14 cellular contexts compared by ENCODE assay signal in the genomic region with DNA sequence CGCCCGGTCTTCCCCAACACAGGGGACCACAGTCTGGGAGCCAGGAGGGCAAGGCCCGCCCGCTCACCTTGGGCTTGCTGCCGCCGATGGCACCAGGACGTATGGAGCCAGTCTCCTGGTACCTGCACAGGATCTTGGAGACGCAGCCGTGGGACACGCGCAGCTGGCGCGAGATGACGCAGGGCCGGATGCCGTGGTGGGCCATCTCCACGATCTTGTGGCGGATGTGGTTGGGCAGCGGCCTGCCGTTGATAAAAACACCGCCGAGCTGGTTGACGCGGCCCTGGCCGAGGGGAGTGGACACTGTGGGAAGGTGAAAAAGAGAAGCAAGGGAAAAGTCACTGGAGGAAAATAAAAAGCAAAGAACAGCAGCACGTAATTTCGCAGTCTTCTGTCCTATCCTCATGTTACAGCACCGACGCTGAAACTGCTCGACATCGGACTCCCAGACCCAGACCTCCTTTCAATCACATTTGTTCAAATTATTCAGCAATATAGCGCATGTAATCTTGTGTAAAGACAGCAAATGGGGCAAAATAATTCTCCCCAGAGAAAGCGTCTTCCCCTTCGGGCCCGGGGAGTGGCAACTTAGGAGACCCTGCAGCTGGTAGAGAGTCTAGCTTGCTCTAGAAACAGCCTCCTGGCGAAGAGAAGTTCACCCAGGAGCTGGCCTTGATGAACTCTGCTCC. TPM values are rescaled to one million over a fixed set of nuclear protein-coding genes. Genes with fewer than 3 reads are reported as not detected.
DNase-seq lines count a peak whose midpoint lies in the region; ATAC-seq, FAIRE-seq and TF ChIP-seq lines count a peak whose summit lies in the region.
"Had no signal": no experiment of that assay in that cellular context is flagged by ENCODE, and none has a peak within 500 bp of the region (broad histone marks: within the 10 kb centered on the region; RNA-seq: fewer than 3 reads in every experiment).

No MANE protein-coding gene starts in this region.

- no TSS peak for BruUV-seq in IMR-90 (replicated peaks; lab: Mats Ljungman, UMichigan)
- BruUV-seq in GM12878 (replicated peaks; lab: Mats Ljungman, UMichigan): no TSS peak

- H2AK5ac ChIP-seq in IMR-90 (ENCODE audit: low read depth, low read length): no peak overlapping the region

- no peak for TF ChIP-seq EP300 in GM12878 (IDR thresholded peaks at IDR 0.05; ENCODE audit: borderline replicate concordance in 1 of 2, control insufficient read depth in 1 of 2, low read depth in 2 of 2, low read length in 2 of 2)

- peaks cover 46% of the 10 kb centered on the region for H3K27me3 ChIP-seq in CD4-positive, CD25-positive, alpha-beta regulatory T cell (ENCODE audit: control insufficient read depth, insufficient read depth, low read length)
- H3K27me3 ChIP-seq in IMR-90 (ENCODE audit: control insufficient read depth, insufficient read depth, low read length) (peaks cover 98% of the 10 kb centered on the region), GM12878 (replicated peaks in 1 of 2; ENCODE audit: control insufficient read depth in 2 of 2, insufficient read depth in 2 of 2, low read length in 1 of 2) (peaks cover 42 to 61% of the 10 kb centered on the region in 2 experiments)

- RAD21 ChIA-PET in GM12878 (lab: Charles Lee; ENCODE audit: unreplicated experiment): no interaction called here

- H2AK9ac ChIP-seq in IMR-90 (replicated peaks; ENCODE audit: low read depth, low read length, poor library complexity): no peak overlapping the region

- peak in 1 of 3 donors; percentile 39 for DNase-seq in CD4-positive, CD25-positive, alpha-beta regulatory T cell
- DNase-seq in IMR-90: no peak
- no peak for DNase-seq in GM12878 (ENCODE audit: low read depth, low spot score)
- DNase-seq in nephron progenitor cell: peak; percentile 59
- no peak for DNase-seq in iPS-NIHi7 (ENCODE audit: extremely low spot score)
- no peak for DNase-seq in progenitor cell of endocrine pancreas (ENCODE audit: low spot score, unreplicated experiment)
- DNase-seq: body of pancreas, Karpas-422, NCI-H2171 treated with DMSO at 0.1 percent for 48 hours had no signal

- H4K20me1 ChIP-seq in IMR-90 (ENCODE audit: insufficient read depth, low read length) (no peaks in the 10 kb centered on the region), GM12878 (ENCODE audit: control insufficient read depth, insufficient read depth) (no peaks in the 10 kb centered on the region)

- TF ChIP-seq RAD21 in IMR-90 (IDR thresholded peaks at IDR 0.05; ENCODE audit: low read length) (no peak), GM12878 (IDR thresholded peaks at IDR 0.05; ENCODE audit: insufficient read depth, low read depth, low read length) (no peak)

- H3K4me2 ChIP-seq in IMR-90 (ENCODE audit: low read depth, low read length) (no peak overlapping the region; the same call in 1 of the 2 replicates), GM12878 (ENCODE audit: control insufficient read depth, insufficient read depth) (no peak overlapping the region)
- H3K4me2 ChIP-seq: BLaER1 had no signal

- no peak overlapping the region for H2BK20ac ChIP-seq in IMR-90 (ENCODE audit: low read depth, low read length)

- H3K9me3 ChIP-seq in CD4-positive, CD25-positive, alpha-beta regulatory T cell (ENCODE audit: control insufficient read depth in 2 of 2, low read length in 2 of 2): peaks cover 0 to 10% of the 10 kb centered on the region in 2 experiments
- H3K9me3 ChIP-seq in IMR-90 (ENCODE audit: control insufficient read depth, insufficient read depth, low read length): peaks cover 21% of the 10 kb centered on the region
- H3K9me3 ChIP-seq in GM12878 (replicated peaks; ENCODE audit: control insufficient read depth, insufficient read depth, low read length): no peaks in the 10 kb centered on the region; the same call in 2 of the 3 replicates
- H3K9me3 ChIP-seq: body of pancreas had no signal

- H3K79me2 ChIP-seq in GM12878 (ENCODE audit: control insufficient read depth, insufficient read depth, low read length): no peaks in the 10 kb centered on the region

- H3K4me3 ChIP-seq in CD4-positive, CD25-positive, alpha-beta regulatory T cell (ENCODE audit: low read depth, low read length): no peak overlapping the region
- no peak overlapping the region for H3K4me3 ChIP-seq in IMR-90 (ENCODE audit: insufficient read depth, low read depth, low read length)
- H3K4me3 ChIP-seq in GM12878: no peak overlapping the region
- H3K4me3 ChIP-seq: BLaER1, body of pancreas had no signal

- H2BK5ac ChIP-seq in IMR-90 (ENCODE audit: low read depth, low read length, poor library complexity, severe bottlenecking): no peak overlapping the region

- in situ Hi-C loops in IMR-90 (cut with MboI; ENCODE audit: low sequenced_read_pairs): no loop called here
- in situ Hi-C loops in GM12878 (cut with MboI): no loop called here

- H3K9me3 Mint-ChIP-seq in CD4-positive, CD25-positive, alpha-beta regulatory T cell: peaks cover 0 to 30% (median 5%) of the 10 kb centered on the region in 7 donors
- H3K9me3 Mint-ChIP-seq in nephron progenitor cell: no peaks in the 10 kb centered on the region
- H3K9me3 Mint-ChIP-seq in progenitor cell of endocrine pancreas (ENCODE audit: low read depth): no peaks in the 10 kb centered on the region

- H3K9me1 ChIP-seq in IMR-90 (ENCODE audit: insufficient read depth, low read length): no peaks in the 10 kb centered on the region

- peaks cover 100% of the 10 kb centered on the region for H3K27me3 Mint-ChIP-seq in CD4-positive, CD25-positive, alpha-beta regulatory T cell
- peaks cover 97% of the 10 kb centered on the region for H3K27me3 Mint-ChIP-seq in nephron progenitor cell (ENCODE audit: low read depth, poor library complexity)
- peaks cover 100% of the 10 kb centered on the region for H3K27me3 Mint-ChIP-seq in progenitor cell of endocrine pancreas

- peaks cover 8 to 58% (median 24%) of the 10 kb centered on the region in 4 donors for H3K4me1 Mint-ChIP-seq in CD4-positive, CD25-positive, alpha-beta regulatory T cell
- H3K4me1 Mint-ChIP-seq in nephron progenitor cell (peaks cover 93% of the 10 kb centered on the region), progenitor cell of endocrine pancreas (ENCODE audit: low read depth) (peaks cover 2% of the 10 kb centered on the region)

- ATAC-seq in CD4-positive, CD25-positive, alpha-beta regulatory T cell (ENCODE audit: low read depth in 2 of 2): no peak
- ATAC-seq in IMR-90 (ENCODE audit: low read depth): no peak
- no peak for ATAC-seq in GM12878
- ATAC-seq in HG02588 (IDR thresholded peaks at IDR 0.05; ENCODE audit: unreplicated experiment): no peak
- ATAC-seq in GM21723 (IDR thresholded peaks at IDR 0.05; ENCODE audit: unreplicated experiment): no peak
- ATAC-seq: body of pancreas, HCT116 had no signal

- no peak overlapping the region for H2BK15ac ChIP-seq in IMR-90 (ENCODE audit: low read depth, low read length)

- H3K18ac ChIP-seq in IMR-90 (ENCODE audit: low read depth, low read length): no peak overlapping the region

- TF ChIP-seq CTCF in IMR-90 (conservative IDR thresholded peaks at IDR 0.05; ENCODE audit: low read depth, low read length): no peak
- TF ChIP-seq CTCF in GM12878 (IDR thresholded peaks at IDR 0.05 in 2 of 3, conservative IDR thresholded peaks at IDR 0.05 in 1 of 3; ENCODE audit: control insufficient read depth in 2 of 3, extremely low read depth in 1 of 3, insufficient read depth in 1 of 3, low read depth in 3 of 3, low read length in 3 of 3): no peak
- no peak for TF ChIP-seq CTCF in nephron progenitor cell (IDR thresholded peaks at IDR 0.05)
- no peak for TF ChIP-seq CTCF in progenitor cell of endocrine pancreas (IDR thresholded peaks at IDR 0.05; ENCODE audit: unreplicated experiment)

- CTCF ChIA-PET in IMR-90 (lab: Yijun Ruan, JAX) (no interaction called here), GM12878 (lab: Yijun Ruan, JAX) (no interaction called here)

- no peak overlapping the region for H4K5ac ChIP-seq in IMR-90 (ENCODE audit: low read depth, low read length)

- POLR2A ChIA-PET in IMR-90 (lab: Charles Lee; ENCODE audit: unreplicated experiment): no interaction called here
- POLR2A ChIA-PET in GM12878 (lab: Charles Lee): no interaction called here

- H4K91ac ChIP-seq in IMR-90 (ENCODE audit: insufficient read depth, low read depth, low read length): no peak overlapping the region

- H3K4ac ChIP-seq in IMR-90 (ENCODE audit: low read depth, low read length): no peak overlapping the region

- no peaks in the 10 kb centered on the region for H3K36me3 Mint-ChIP-seq in CD4-positive, CD25-positive, alpha-beta regulatory T cell
- no peaks in the 10 kb centered on the region for H3K36me3 Mint-ChIP-seq in nephron progenitor cell (ENCODE audit: low read depth)
- H3K36me3 Mint-ChIP-seq in progenitor cell of endocrine pancreas (ENCODE audit: insufficient read depth): peaks cover 2% of the 10 kb centered on the region

- no peak overlapping the region for H3K14ac ChIP-seq in IMR-90 (replicated peaks; ENCODE audit: low read depth, low read length)

- no peaks in the 10 kb centered on the region for H3K79me1 ChIP-seq in IMR-90 (ENCODE audit: low read depth in 1 of 2, low read length in 2 of 2)

- H2AFZ ChIP-seq in IMR-90 (replicated peaks; ENCODE audit: low read length, poor library complexity): peak overlapping the region; percentile 59
- no peak overlapping the region for H2AFZ ChIP-seq in GM12878 (ENCODE audit: control insufficient read depth, low read depth, low read length)

- no peak for FAIRE-seq in GM12878 (lab: Jason Lieb, UNC)

- intact Hi-C loops in IMR-90 (cut with micrococcal nuclease): no loop called here
- intact Hi-C loops in GM12878 (cut with micrococcal nuclease; ENCODE audit: unreplicated experiment): no loop called here

- no peak overlapping the region for H4K8ac ChIP-seq in IMR-90 (ENCODE audit: low read depth in 2 of 2, low read length in 2 of 2)

- H3K4me1 ChIP-seq in CD4-positive, CD25-positive, alpha-beta regulatory T cell (ENCODE audit: control insufficient read depth, insufficient read depth, low read length, poor library complexity, severe bottlenecking): peaks cover 25% of the 10 kb centered on the region
- H3K4me1 ChIP-seq in IMR-90 (ENCODE audit: control insufficient read depth, insufficient read depth, low read length) (no peaks in the 10 kb centered on the region; the same call in 1 of the 2 replicates), GM12878 (ENCODE audit: control insufficient read depth, insufficient read depth, low read length) (no peaks in the 10 kb centered on the region)
- H3K4me1 ChIP-seq: BLaER1 had no signal

- 9% methylated on average over 6 of the region's 36 CpGs; no CpG with 5 or more reads in 1 of the 2 experiments for WGBS in IMR-90 (ENCODE audit: extremely low coverage in 2 of 2, insufficient read length in 1 of 2), 2 experiments
- 49% methylated on average over 36 of the region's 36 CpGs for WGBS in GM12878 (ENCODE audit: insufficient coverage, insufficient replicate concordance, low lambda C conversion rate, missing lambda C conversion rate)

- H3K9ac ChIP-seq in IMR-90 (ENCODE audit: low read depth, low read length) (no peak overlapping the region), GM12878 (ENCODE audit: control insufficient read depth, insufficient read depth, low read length) (no peak overlapping the region)
- H3K9ac ChIP-seq: BLaER1 had no signal

- H3K27ac ChIP-seq in CD4-positive, CD25-positive, alpha-beta regulatory T cell (ENCODE audit: insufficient read depth, low read length, poor library complexity, severe bottlenecking): no peak overlapping the region
- H3K27ac ChIP-seq in IMR-90 (ENCODE audit: insufficient read depth, low read length): no peak overlapping the region
- H3K27ac ChIP-seq in GM12878 (ENCODE audit: control insufficient read depth, insufficient read depth): no peak overlapping the region
- H3K27ac ChIP-seq: BLaER1, body of pancreas had no signal

- H3K56ac ChIP-seq in IMR-90 (ENCODE audit: extremely low read depth, insufficient read depth, low read length): no peak overlapping the region

- H3K4me3 Mint-ChIP-seq in CD4-positive, CD25-positive, alpha-beta regulatory T cell: peak overlapping the region; percentile 75 to 83 (median 83)
- H3K4me3 Mint-ChIP-seq in nephron progenitor cell (peak overlapping the region; percentile 80), progenitor cell of endocrine pancreas (ENCODE audit: low read depth) (no peak overlapping the region)

- TF ChIP-seq POLR2A in IMR-90 (IDR thresholded peaks at IDR 0.05; ENCODE audit: low read depth, low read length) (no peak), GM12878 (IDR thresholded peaks at IDR 0.05; ENCODE audit: low read depth, low read length) (no peak)

- SMC1A ChIA-PET in GM12878 (lab: Charles Lee; ENCODE audit: uncharacterized antibody, unreplicated experiment): no interaction called here

- peak overlapping the region in 1 of 3 donors; percentile 64 for H3K27ac Mint-ChIP-seq in CD4-positive, CD25-positive, alpha-beta regulatory T cell
- H3K27ac Mint-ChIP-seq in nephron progenitor cell (no peak overlapping the region), progenitor cell of endocrine pancreas (no peak overlapping the region)

- H2BK120ac ChIP-seq in IMR-90 (ENCODE audit: low read depth, low read length): no peak overlapping the region

- H3K23ac ChIP-seq in IMR-90 (ENCODE audit: low read depth, low read length): no peak overlapping the region

- dilution Hi-C loops in IMR-90 (cut with HindIII; ENCODE audit: low sequenced_read_pairs, unreplicated experiment): no loop called here

- H3K36me3 ChIP-seq in CD4-positive, CD25-positive, alpha-beta regulatory T cell (ENCODE audit: control insufficient read depth, insufficient read depth, low read length): no peaks in the 10 kb centered on the region
- H3K36me3 ChIP-seq in IMR-90 (ENCODE audit: control insufficient read depth, insufficient read depth, low read length) (no peaks in the 10 kb centered on the region), GM12878 (ENCODE audit: control insufficient read depth in 2 of 2, insufficient read depth in 2 of 2, low read length in 1 of 2) (no peaks in the 10 kb centered on the region)
- H3K36me3 ChIP-seq: BLaER1 had no signal

RNA-seq across cellular contexts. Expression of gene PAX3, which starts 1.7 kb away (rescaled TPM):
- not detected for total RNA-seq in CD4-positive, CD25-positive, alpha-beta regulatory T cell
- not detected for polyA plus RNA-seq in CD4-positive, CD25-positive, alpha-beta regulatory T cell
- total RNA-seq in IMR-90 (2012; rRNA removed): not detected in 2 replicates
- polyA plus RNA-seq in IMR-90 (2012; rRNA removed): not detected in 2 replicates
- polyA plus RNA-seq in IMR-90 (2012; cell fraction: cytosol; rRNA removed): not detected in 2 replicates
- not detected in 2 replicates for polyA plus RNA-seq in IMR-90 (2012; cell fraction: nucleus; rRNA removed; ENCODE audit: low replicate concordance)
- not detected in 2 replicates for total RNA-seq in GM12878 (2013; cell fraction: nucleolus; rRNA removed)
- not detected in 2 replicates for total RNA-seq in GM12878 (2014; rRNA removed)
- not detected in 2 replicates for total RNA-seq in GM12878 (2014; rRNA removed; fragmentation: Illumina TruSeq; extraction: Trizol)
- not detected in 2 replicates for total RNA-seq in GM12878 (2021)
- polyA plus RNA-seq in GM12878 (2011; ENCODE audit: low read depth): not detected
- polyA plus RNA-seq in GM12878 (2011; rRNA removed): not detected in 2 replicates
- not detected in 2 replicates for polyA plus RNA-seq in GM12878 (2011; cell fraction: cytosol; rRNA removed)
- not detected in 2 replicates for polyA plus RNA-seq in GM12878 (2011; cell fraction: nucleus; rRNA removed)
- not detected in 2 replicates for polyA plus RNA-seq in GM12878 (2012)
- polyA plus RNA-seq in GM12878 (2014; fragmentation: Illumina TruSeq; extraction: Trizol): not detected in 2 replicates
- not detected for polyA plus RNA-seq in GM12878 (2014; fragmentation: Nextera tagmentation; extraction: Ambion mirVana)
- not detected in 2 replicates for polyA plus RNA-seq in GM12878 (2014; rRNA removed)
- polyA plus RNA-seq in GM12878 (2016; fragmentation: Nextera tagmentation; extraction: Ambion mirVana): not detected
- not detected in 2 replicates for polyA minus RNA-seq in GM12878 (2011; rRNA and poly(A)+ RNA removed)
- not detected in 2 replicates for polyA minus RNA-seq in GM12878 (2011; cell fraction: cytosol; rRNA and poly(A)+ RNA removed)
- polyA minus RNA-seq in GM12878 (2011; cell fraction: nucleus; rRNA and poly(A)+ RNA removed): not detected in 2 replicates
- 0.16 TPM in 1 of 2 replicates, not detected in the other for total RNA-seq in progenitor cell of endocrine pancreas
- total RNA-seq: body of pancreas; T-helper 1 cell treated with Interleukin-12 subunit alpha and Interleukin-12 subunit beta and Interleukin-4 antibody, amounts not matched to agents 30 ng/mL and 1 ng/mL, for 36 hours had no signal
